1 cellular context compared by ENCODE assay signal in the genomic region with DNA sequence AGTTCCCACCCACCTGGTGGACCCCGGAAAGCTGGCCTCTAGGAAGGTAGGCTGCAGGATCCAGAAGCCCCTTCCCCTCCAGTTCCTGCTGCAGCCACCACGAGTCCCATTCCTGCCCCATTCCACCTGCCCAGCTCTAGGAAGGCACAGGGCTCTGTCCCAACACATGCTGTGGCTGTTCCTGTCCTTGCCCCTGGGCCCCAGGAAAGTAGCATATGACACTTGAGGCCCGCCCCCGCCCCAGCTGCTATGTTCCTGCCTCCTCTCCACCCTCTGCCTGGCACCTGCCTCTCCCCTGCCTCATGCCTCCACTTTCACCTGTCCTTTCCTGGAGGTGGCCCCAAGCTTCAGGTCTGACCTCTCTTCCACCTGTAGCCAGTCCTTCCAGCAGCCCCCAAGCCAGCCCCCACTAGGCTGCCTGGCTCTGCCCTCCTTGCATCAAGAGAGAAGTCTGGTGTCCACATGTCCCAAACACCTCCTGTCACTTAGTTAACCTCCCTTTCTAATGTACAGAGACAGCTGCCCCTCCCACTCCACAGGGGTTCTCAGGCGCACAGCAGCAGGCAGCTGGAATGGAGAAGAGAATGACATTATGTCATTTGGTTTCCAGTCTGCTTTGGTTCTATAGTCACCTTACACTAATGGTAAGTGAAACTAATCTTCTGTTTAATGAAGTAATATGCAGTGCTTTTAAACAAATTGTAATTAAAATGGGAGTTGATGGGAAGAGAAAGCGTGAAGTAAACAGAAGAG.
TF ChIP-seq lines count a peak whose summit lies in the region.

No MANE protein-coding gene starts in this region.

TF ChIP-seq in HEK293, 187 proteins besides CTCF, POLR2A, EP300 and RAD21 (continued from another document):
- TF ChIP-seq ZNF692 (tag by site-specific recombination; IDR thresholded peaks at IDR 0.05) (no peak), ZBTB48 (tag by site-specific recombination; IDR thresholded peaks at IDR 0.05) (no peak), ZFP69B (tag by site-specific recombination; IDR thresholded peaks at IDR 0.05) (no peak), SP3 (tag by site-specific recombination; IDR thresholded peaks at IDR 0.05) (peak; percentile 16; the same call in 1 of the 2 replicates), GLIS1 (tag by site-specific recombination; IDR thresholded peaks at IDR 0.05) (peak; percentile 46), ZNF394 (tag by site-specific recombination; IDR thresholded peaks at IDR 0.05; ENCODE audit: borderline replicate concordance) (no peak), ZFHX2 (tag by site-specific recombination; conservative IDR thresholded peaks at IDR 0.05) (peak; percentile 62), FEZF1 (tag by site-specific recombination; IDR thresholded peaks at IDR 0.05) (no peak), ZXDB (tag by site-specific recombination; IDR thresholded peaks at IDR 0.05) (no peak), ZNF626 (tag by site-specific recombination; IDR thresholded peaks at IDR 0.05) (no peak), ZBTB21 (tag by site-specific recombination; IDR thresholded peaks at IDR 0.05) (no peak), ZNF37A (tag by site-specific recombination; IDR thresholded peaks at IDR 0.05) (no peak), ZNF501 (tag by site-specific recombination; IDR thresholded peaks at IDR 0.05) (no peak), AEBP2 (tag by site-specific recombination; IDR thresholded peaks at IDR 0.05; ENCODE audit: borderline replicate concordance) (no peak), PRDM10 (tag by site-specific recombination; IDR thresholded peaks at IDR 0.05) (no peak), ZFP41 (tag by site-specific recombination; IDR thresholded peaks at IDR 0.05; ENCODE audit: borderline replicate concordance) (no peak), ZNF433 (tag by site-specific recombination; IDR thresholded peaks at IDR 0.05; ENCODE audit: low read depth) (no peak), GLIS2 (tag by site-specific recombination; IDR thresholded peaks at IDR 0.05) (0 out of 2 replicates have a peak, but pooled peaks have one; percentile 14), ZNF274 (IDR thresholded peaks at IDR 0.05; ENCODE audit: low read length) (no peak), ZNF274 (tag by site-specific recombination; IDR thresholded peaks at IDR 0.05; ENCODE audit: borderline replicate concordance) (no peak), ZFP3 (tag by site-specific recombination; IDR thresholded peaks at IDR 0.05; ENCODE audit: low read depth) (no peak), WT1 (tag by site-specific recombination; IDR thresholded peaks at IDR 0.05) (no peak), ZNF701 (tag by site-specific recombination; IDR thresholded peaks at IDR 0.05) (no peak), MYNN (tag by site-specific recombination; IDR thresholded peaks at IDR 0.05; ENCODE audit: borderline replicate concordance) (no peak), KLF1 (tag by site-specific recombination; IDR thresholded peaks at IDR 0.05) (peak; percentile 42; the same call in 1 of the 2 replicates), ZNF513 (tag by site-specific recombination; IDR thresholded peaks at IDR 0.05) (no peak), PRDM2 (tag by site-specific recombination; IDR thresholded peaks at IDR 0.05; ENCODE audit: borderline replicate concordance) (no peak), ZNF658 (tag by site-specific recombination; IDR thresholded peaks at IDR 0.05) (no peak), ZNF350 (tag by site-specific recombination; IDR thresholded peaks at IDR 0.05) (no peak)
- TF ChIP-seq, protein P1, sequence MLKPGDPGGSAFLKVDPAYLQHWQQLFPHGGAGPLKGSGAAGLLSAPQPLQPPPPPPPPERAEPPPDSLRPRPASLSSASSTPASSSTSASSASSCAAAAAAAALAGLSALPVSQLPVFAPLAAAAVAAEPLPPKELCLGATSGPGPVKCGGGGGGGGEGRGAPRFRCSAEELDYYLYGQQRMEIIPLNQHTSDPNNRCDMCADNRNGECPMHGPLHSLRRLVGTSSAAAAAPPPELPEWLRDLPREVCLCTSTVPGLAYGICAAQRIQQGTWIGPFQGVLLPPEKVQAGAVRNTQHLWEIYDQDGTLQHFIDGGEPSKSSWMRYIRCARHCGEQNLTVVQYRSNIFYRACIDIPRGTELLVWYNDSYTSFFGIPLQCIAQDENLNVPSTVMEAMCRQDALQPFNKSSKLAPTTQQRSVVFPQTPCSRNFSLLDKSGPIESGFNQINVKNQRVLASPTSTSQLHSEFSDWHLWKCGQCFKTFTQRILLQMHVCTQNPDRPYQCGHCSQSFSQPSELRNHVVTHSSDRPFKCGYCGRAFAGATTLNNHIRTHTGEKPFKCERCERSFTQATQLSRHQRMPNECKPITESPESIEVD (tag by site-specific recombination; IDR thresholded peaks at IDR 0.05), result no peak
- TF ChIP-seq, protein P2, sequence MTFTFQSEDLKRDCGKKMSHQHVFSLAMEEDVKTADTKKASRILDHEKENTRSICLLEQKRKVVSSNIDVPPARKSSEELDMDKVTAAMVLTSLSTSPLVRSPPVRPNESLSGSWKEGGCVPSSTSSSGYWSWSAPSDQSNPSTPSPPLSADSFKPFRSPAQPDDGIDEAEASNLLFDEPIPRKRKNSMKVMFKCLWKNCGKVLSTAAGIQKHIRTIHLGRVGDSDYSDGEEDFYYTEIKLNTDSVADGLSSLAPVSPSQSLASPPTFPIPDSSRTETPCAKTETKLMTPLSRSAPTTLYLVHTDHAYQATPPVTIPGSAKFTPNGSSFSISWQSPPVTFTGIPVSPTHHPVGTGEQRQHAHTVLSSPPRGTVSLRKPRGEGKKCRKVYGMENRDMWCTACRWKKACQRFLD (tag by site-specific recombination; IDR thresholded peaks at IDR 0.05), result no peak
- TF ChIP-seq, protein P3, sequence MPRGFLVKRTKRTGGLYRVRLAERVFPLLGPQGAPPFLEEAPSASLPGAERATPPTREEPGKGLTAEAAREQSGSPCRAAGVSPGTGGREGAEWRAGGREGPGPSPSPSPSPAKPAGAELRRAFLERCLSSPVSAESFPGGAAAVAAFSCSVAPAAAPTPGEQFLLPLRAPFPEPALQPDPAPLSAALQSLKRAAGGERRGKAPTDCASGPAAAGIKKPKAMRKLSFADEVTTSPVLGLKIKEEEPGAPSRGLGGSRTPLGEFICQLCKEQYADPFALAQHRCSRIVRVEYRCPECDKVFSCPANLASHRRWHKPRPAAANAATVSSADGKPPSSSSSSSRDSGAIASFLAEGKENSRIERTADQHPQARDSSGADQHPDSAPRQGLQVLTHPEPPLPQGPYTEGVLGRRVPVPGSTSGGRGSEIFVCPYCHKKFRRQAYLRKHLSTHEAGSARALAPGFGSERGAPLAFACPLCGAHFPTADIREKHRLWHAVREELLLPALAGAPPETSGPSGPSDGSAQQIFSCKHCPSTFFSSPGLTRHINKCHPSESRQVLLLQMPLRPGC (tag by site-specific recombination; IDR thresholded peaks at IDR 0.05), result no peak
- TF ChIP-seq, protein P4, sequence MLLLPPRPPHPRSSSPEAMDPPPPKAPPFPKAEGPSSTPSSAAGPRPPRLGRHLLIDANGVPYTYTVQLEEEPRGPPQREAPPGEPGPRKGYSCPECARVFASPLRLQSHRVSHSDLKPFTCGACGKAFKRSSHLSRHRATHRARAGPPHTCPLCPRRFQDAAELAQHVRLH (tag by site-specific recombination; IDR thresholded peaks at IDR 0.05), result no peak
- TF ChIP-seq, protein P5, sequence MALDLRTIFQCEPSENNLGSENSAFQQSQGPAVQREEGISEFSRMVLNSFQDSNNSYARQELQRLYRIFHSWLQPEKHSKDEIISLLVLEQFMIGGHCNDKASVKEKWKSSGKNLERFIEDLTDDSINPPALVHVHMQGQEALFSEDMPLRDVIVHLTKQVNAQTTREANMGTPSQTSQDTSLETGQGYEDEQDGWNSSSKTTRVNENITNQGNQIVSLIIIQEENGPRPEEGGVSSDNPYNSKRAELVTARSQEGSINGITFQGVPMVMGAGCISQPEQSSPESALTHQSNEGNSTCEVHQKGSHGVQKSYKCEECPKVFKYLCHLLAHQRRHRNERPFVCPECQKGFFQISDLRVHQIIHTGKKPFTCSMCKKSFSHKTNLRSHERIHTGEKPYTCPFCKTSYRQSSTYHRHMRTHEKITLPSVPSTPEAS (tag by site-specific recombination; IDR thresholded peaks at IDR 0.05), result no peak
